Comparison of ENCODE assay signal across 9 cellular contexts in genomic region chr1:9626201-9626608, GRCh38. TPM values are rescaled to one million over a fixed set of nuclear protein-coding genes. Genes with fewer than 3 reads are reported as not detected.
DNase-seq lines count a peak whose midpoint lies in the region; ATAC-seq and TF ChIP-seq lines count a peak whose summit lies in the region.
"Had no signal": no experiment of that assay in that cellular context is flagged by ENCODE, and none has a peak within 500 bp of the region (broad histone marks: within the 10 kb centered on the region; RNA-seq: fewer than 3 reads in every experiment).

No MANE protein-coding gene starts in this region.

- intact Hi-C loops in OCI-LY7 (cut with micrococcal nuclease; ENCODE audit: unreplicated experiment): loop anchor here (2.0 to 5.0 kb wide), 3 partner anchors 61 to 159 kb away; no protein-coding TSS in a partner anchor

- H3K27ac Mint-ChIP-seq in GM23338: no peak overlapping the region
- H3K27ac Mint-ChIP-seq in naive thymus-derived CD8-positive, alpha-beta T cell: peak overlapping the region in 9 of 10 donors; percentile 75 to 93 (median 86)

- H3K27me3 Mint-ChIP-seq in GM23338 (ENCODE audit: insufficient read depth, low read depth, poor library complexity): peaks cover 22% of the 10 kb centered on the region
- H3K27me3 Mint-ChIP-seq in naive thymus-derived CD8-positive, alpha-beta T cell: no peaks in the 10 kb centered on the region

- peaks cover 9% of the 10 kb centered on the region; the same call in 2 of the 3 replicates for H3K4me1 Mint-ChIP-seq in GM23338
- peaks cover 18 to 48% (median 28%) of the 10 kb centered on the region in 4 donors for H3K4me1 Mint-ChIP-seq in naive thymus-derived CD8-positive, alpha-beta T cell

- no peaks in the 10 kb centered on the region for H3K9me3 ChIP-seq in OCI-LY7 (ENCODE audit: low read length)
- H3K9me3 ChIP-seq: tibial artery had no signal

- H3K4me3 Mint-ChIP-seq in GM23338: no peak overlapping the region
- peak overlapping the region; percentile 76 to 100 (median 92) for H3K4me3 Mint-ChIP-seq in naive thymus-derived CD8-positive, alpha-beta T cell
- H3K4me3 Mint-ChIP-seq: neural crest cell had no signal

- peaks cover 4% of the 10 kb centered on the region; the same call in 1 of the 2 replicates for H3K27me3 ChIP-seq in GM23338 (ENCODE audit: insufficient read depth)

- no peaks in the 10 kb centered on the region for H3K4me1 ChIP-seq in GM23338 (ENCODE audit: insufficient read depth)
- peaks cover 45% of the 10 kb centered on the region for H3K4me1 ChIP-seq in OCI-LY7 (ENCODE audit: insufficient read depth, low read length, poor library complexity, severe bottlenecking)

- no peak for DNase-seq in GM23338 (ENCODE audit: low spot score)
- peak; percentile 73 for DNase-seq in OCI-LY7 (ENCODE audit: low spot score)
- peak in 2 of 10 donors; percentile 14 to 36 for DNase-seq in naive thymus-derived CD8-positive, alpha-beta T cell
- DNase-seq in occipital lobe (lab: John Stamatoyannopoulos, UW): no peak
- DNase-seq in NCI-H69 (lab: John Stamatoyannopoulos, UW): no peak
- no peak for DNase-seq in NCI-H2029 treated with DMSO at 0.1 percent for 48 hours (lab: John Stamatoyannopoulos, UW)

- H3K4me2 ChIP-seq in GM23338 (no peak overlapping the region), OCI-LY7 (ENCODE audit: low read length) (peak overlapping the region; percentile 56)

- H3K36me3 Mint-ChIP-seq in GM23338 (ENCODE audit: low read depth): no peaks in the 10 kb centered on the region; the same call in 2 of the 3 replicates
- peaks cover 3 to 6% (median 5%) of the 10 kb centered on the region in 3 donors for H3K36me3 Mint-ChIP-seq in naive thymus-derived CD8-positive, alpha-beta T cell

- H4K20me1 ChIP-seq in GM23338 (replicated peaks; ENCODE audit: insufficient read depth) (no peaks in the 10 kb centered on the region), OCI-LY7 (ENCODE audit: insufficient read depth, low read length) (no peaks in the 10 kb centered on the region)

- no TSS peak for BruUV-seq in OCI-LY7 (replicated peaks; lab: Mats Ljungman, UMichigan)

- H3K9me2 ChIP-seq in GM23338 (ENCODE audit: insufficient read depth) (no peaks in the 10 kb centered on the region), OCI-LY7 (ENCODE audit: insufficient read depth, low read length) (no peaks in the 10 kb centered on the region)

- CTCF ChIA-PET in OCI-LY7 (lab: Charles Lee; ENCODE audit: unreplicated experiment): interaction anchor here (0.6 to 1.9 kb wide), 4 partner anchors 29 to 240 kb away, joined by 3 to 7 read pairs (median 4); no protein-coding TSS in a partner anchor

- H3K79me2 ChIP-seq in GM23338 (replicated peaks; ENCODE audit: insufficient read depth) (no peaks in the 10 kb centered on the region), OCI-LY7 (ENCODE audit: insufficient read depth, low read depth, low read length) (no peaks in the 10 kb centered on the region)

- no peak overlapping the region for H3K4me3 ChIP-seq in GM23338
- H3K4me3 ChIP-seq in OCI-LY7 (ENCODE audit: low read depth, low read length, poor library complexity, severe bottlenecking): peak overlapping the region; percentile 47

- no peaks in the 10 kb centered on the region for H3F3A ChIP-seq in GM23338 (replicated peaks; ENCODE audit: low read depth)

- peak; percentile 43 for ATAC-seq in GM18511 (IDR thresholded peaks at IDR 0.05; ENCODE audit: unreplicated experiment)
- no peak for ATAC-seq in GM23338
- ATAC-seq in naive thymus-derived CD8-positive, alpha-beta T cell: no peak

- no peak overlapping the region for H3K27ac ChIP-seq in GM23338 (ENCODE audit: low read depth)
- no peak overlapping the region for H3K27ac ChIP-seq in OCI-LY7 (ENCODE audit: low read depth, low read length, poor library complexity, severe bottlenecking)
- H3K27ac ChIP-seq: tibial artery had no signal

- no peaks in the 10 kb centered on the region for H3K36me3 ChIP-seq in GM23338 (ENCODE audit: insufficient read depth)
- no peaks in the 10 kb centered on the region for H3K36me3 ChIP-seq in OCI-LY7 (ENCODE audit: insufficient read depth, low read length)
- H3K36me3 ChIP-seq: tibial artery had no signal

- H2AFZ ChIP-seq in GM23338 (0 out of 2 replicates have a peak overlapping the region, but pooled peaks have one; percentile 23), OCI-LY7 (ENCODE audit: low read length) (peak overlapping the region; percentile 71; the same call in 1 of the 2 replicates)

- TF ChIP-seq CTCF in GM23338 (conservative IDR thresholded peaks at IDR 0.05; ENCODE audit: low read depth in 2 of 2) (no peak), OCI-LY7 (conservative IDR thresholded peaks at IDR 0.05; ENCODE audit: low read length) (no peak)

- POLR2A ChIA-PET in OCI-LY7 (lab: Charles Lee): interaction anchor here (0.6 to 1.0 kb wide), 5 partner anchors 26 to 162 kb away, joined by 3 to 6 read pairs (median 3); no protein-coding TSS in a partner anchor
- POLR2A ChIA-PET in naive thymus-derived CD8-positive, alpha-beta T cell (lab: Charles Lee): interaction anchor here (0.7 to 28.5 kb wide), 13 partner anchors 10 to 243 kb away, joined by 3 to 1921 read pairs (median 6); partner anchors contain the start of gene PIK3CD

- H3K9me3 Mint-ChIP-seq in GM23338: 0 out of 3 replicates have a peak, but pooled peaks cover 2% of the 10 kb centered on the region
- H3K9me3 Mint-ChIP-seq in naive thymus-derived CD8-positive, alpha-beta T cell: no peaks in the 10 kb centered on the region
- H3K9me3 Mint-ChIP-seq: neural crest cell had no signal

TF ChIP-seq in GM23338, 12 proteins besides CTCF, POLR2A, EP300 and RAD21 (continues in another document):
- TF ChIP-seq REST (IDR thresholded peaks at IDR 0.05; ENCODE audit: unreplicated experiment) (no peak), CREB1 (CRISPR knock-in tag; IDR thresholded peaks at IDR 0.05; ENCODE audit: low read depth) (no peak), ETS1 (IDR thresholded peaks at IDR 0.05) (no peak)

RNA-seq across cellular contexts. Expression of gene PIK3CD, which starts 25.3 kb away (rescaled TPM):
- total RNA-seq in GM23338 (2014; rRNA removed; shearing (Covaris generic)): 16.8 and 32.1 TPM in 2 replicates
- polyA plus RNA-seq in GM23338 (2016; fragmentation: Nextera tagmentation; extraction: Ambion mirVana): 6.6 and 7.8 TPM in 2 replicates
- 7.5 and 13.6 TPM in 2 replicates for total RNA-seq in OCI-LY7 (2014; rRNA removed; shearing (Covaris generic))
- total RNA-seq in OCI-LY7 (2022) (37.1 and 44.1 TPM in 2 replicates), occipital lobe (13.3 TPM)
- total RNA-seq in naive thymus-derived CD8-positive, alpha-beta T cell: 100 to 1,000 TPM; 334 to 343 TPM
- polyA plus RNA-seq in naive thymus-derived CD8-positive, alpha-beta T cell: 100 to 1,000 TPM in 1 of 3 donors, 10 to 100 TPM in 2; 56.8 to 166 (median 87.4) TPM

RNA-seq across cellular contexts. Expression of gene TMEM201, which starts 37.5 kb away (rescaled TPM):
- 24.5 and 27.2 TPM in 2 replicates for total RNA-seq in GM23338 (2014; rRNA removed; shearing (Covaris generic))
- 11.6 and 11.8 TPM in 2 replicates for polyA plus RNA-seq in GM23338 (2016; fragmentation: Nextera tagmentation; extraction: Ambion mirVana)
- total RNA-seq in OCI-LY7 (2014; rRNA removed; shearing (Covaris generic)): 5.3 and 7.5 TPM in 2 replicates
- 21.9 and 23.6 TPM in 2 replicates for total RNA-seq in OCI-LY7 (2022)
- 1 to 10 TPM; 8.8 to 9.2 TPM for total RNA-seq in naive thymus-derived CD8-positive, alpha-beta T cell
- 1 to 10 TPM in 2 of 3 donors, under 1 TPM in 1; 0.73 to 2.2 (median 1.1) TPM for polyA plus RNA-seq in naive thymus-derived CD8-positive, alpha-beta T cell
- 4.7 TPM for total RNA-seq in occipital lobe

Comparison
In these comparisons a context has a peak if more than half of its experiments do, and no peak if none do; other contexts are left out.
1. RNA of gene PIK3CD, which starts 25.3 kb away (total RNA-seq): 334 to 343 TPM in naive thymus-derived CD8-positive, alpha-beta T cell; 7.5 to 44.1 TPM in OCI-LY7, 16.8 to 32.1 TPM in GM23338 and 13.3 TPM in occipital lobe (single experiment); every median in the first group is over 4 times any median in the second.